ENCODE assay signal across 9 cellular contexts in the genomic region with DNA sequence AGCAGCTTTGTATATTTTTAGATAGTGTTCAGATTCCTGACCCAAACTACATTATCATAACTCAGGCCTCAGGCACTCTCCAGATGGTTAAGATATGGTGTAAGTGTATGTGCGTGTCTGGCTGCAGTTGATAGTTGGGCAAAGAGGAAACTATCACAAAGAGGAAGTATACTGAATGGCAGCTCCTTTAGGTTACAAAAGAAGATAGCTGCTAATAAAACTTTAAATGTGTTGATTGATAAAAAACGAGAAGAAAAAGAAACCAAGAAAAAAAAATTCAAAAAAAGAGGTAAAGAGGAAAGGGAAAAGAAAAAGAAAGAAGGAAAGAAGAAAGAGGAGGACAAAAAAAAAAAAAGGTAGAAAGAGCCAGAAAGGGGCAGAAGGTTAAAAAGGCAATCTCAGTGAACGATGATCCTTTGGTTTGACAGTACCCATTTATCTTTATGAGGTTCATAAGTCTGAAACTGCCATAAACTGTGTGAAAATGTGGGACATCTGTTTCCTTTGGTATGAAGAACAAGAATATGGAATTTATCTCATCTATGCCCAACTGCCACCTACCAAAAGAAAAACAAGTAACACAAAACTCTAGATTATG. TPM values are rescaled to one million over a fixed set of nuclear protein-coding genes. Genes with fewer than 3 reads are reported as not detected.
DNase-seq lines count a peak whose midpoint lies in the region; ATAC-seq and TF ChIP-seq lines count a peak whose summit lies in the region.
"Had no signal": no experiment of that assay in that cellular context is flagged by ENCODE, and none has a peak within 500 bp of the region (broad histone marks: within the 10 kb centered on the region; RNA-seq: fewer than 3 reads in every experiment).

No MANE protein-coding gene starts in this region.

- H4K20me1 ChIP-seq in fibroblast of lung (ENCODE audit: control insufficient read depth, extremely low read depth, insufficient read depth, low read length), result no peaks in the 10 kb centered on the region
- H4K20me1 ChIP-seq in MM.1S (ENCODE audit: insufficient read depth, low read length), result no peaks in the 10 kb centered on the region

- peaks cover 40% of the 10 kb centered on the region for H3K79me2 ChIP-seq in fibroblast of lung (ENCODE audit: control insufficient read depth, insufficient read depth, low read length)
- no peaks in the 10 kb centered on the region for H3K79me2 ChIP-seq in MM.1S (ENCODE audit: low read length)

- no peaks in the 10 kb centered on the region for H3K9me2 ChIP-seq in MM.1S (replicated peaks; ENCODE audit: insufficient read depth, low read length)

- no peak overlapping the region for H2AFZ ChIP-seq in fibroblast of lung (ENCODE audit: low read length)
- no peak overlapping the region for H2AFZ ChIP-seq in MM.1S (ENCODE audit: low read length)

- H3K9ac ChIP-seq in fibroblast of lung (ENCODE audit: insufficient read depth, low read length), result no peak overlapping the region
- H3K9ac ChIP-seq in MM.1S (ENCODE audit: low read length), result no peak overlapping the region

- H3K4me3 ChIP-seq in fibroblast of lung (replicated peaks in 1 of 4; ENCODE audit: control extremely low read depth in 1 of 4, insufficient read depth in 1 of 4, low read depth in 3 of 4, low read length in 4 of 4) (no peak overlapping the region), MM.1S (ENCODE audit: low read length) (no peak overlapping the region)

- H3K36me3 ChIP-seq in fibroblast of lung (ENCODE audit: control insufficient read depth, insufficient read depth, low read length) (no peaks in the 10 kb centered on the region), MM.1S (replicated peaks; ENCODE audit: insufficient read depth, low read length) (no peaks in the 10 kb centered on the region)

- DNase-seq in CMK (ENCODE audit: low read depth) (peak; percentile 65), MV-4-11 (lab: John Stamatoyannopoulos, UW) (peak; percentile 95), fibroblast of lung (ENCODE audit: low read depth in 2 of 2) (peak; percentile 76 to 86), MM.1S (no peak), inferior parietal cortex (ENCODE audit: extremely low spot score) (no peak)
- no peak for DNase-seq in effector CD4-positive, alpha-beta T cell

- TF ChIP-seq CTCF in fibroblast of lung (conservative IDR thresholded peaks at IDR 0.05 in 1 of 2, IDR thresholded peaks at IDR 0.05 in 1 of 2; ENCODE audit: low read depth in 1 of 2, low read length in 2 of 2) (no peak), MM.1S (IDR thresholded peaks at IDR 0.05; ENCODE audit: low read length) (no peak)

- H3K27ac ChIP-seq in fibroblast of lung (ENCODE audit: insufficient read depth, low read length) (peak overlapping the region; percentile 24), MM.1S (ENCODE audit: low read length) (no peak overlapping the region)

- H3K4me2 ChIP-seq in fibroblast of lung (ENCODE audit: extremely low read depth, insufficient read depth, low read length), result peak overlapping the region; percentile 40
- H3K4me2 ChIP-seq in MM.1S (ENCODE audit: low read depth, low read length), result no peak overlapping the region

- H3K9me3 ChIP-seq in fibroblast of lung (ENCODE audit: control insufficient read depth, insufficient read depth, low read depth, low read length) (no peaks in the 10 kb centered on the region), MM.1S (replicated peaks; ENCODE audit: insufficient read depth, low read length) (no peaks in the 10 kb centered on the region)

- ATAC-seq in GM21529 (IDR thresholded peaks at IDR 0.05; ENCODE audit: unreplicated experiment) (peak; percentile 72), HG02763 (IDR thresholded peaks at IDR 0.05; ENCODE audit: unreplicated experiment) (no peak)
- ATAC-seq: HCT116 had no signal

- no peaks in the 10 kb centered on the region for H3F3A ChIP-seq in MM.1S (ENCODE audit: insufficient read depth, low read length)

- no peaks in the 10 kb centered on the region for H3K27me3 ChIP-seq in fibroblast of lung (ENCODE audit: control insufficient read depth, insufficient read depth, low read length)
- H3K27me3 ChIP-seq in MM.1S (replicated peaks; ENCODE audit: insufficient read depth, low read length), result no peaks in the 10 kb centered on the region

- H3K4me1 ChIP-seq in fibroblast of lung (ENCODE audit: control insufficient read depth, extremely low read depth, insufficient read depth, low read length), result peaks cover 22% of the 10 kb centered on the region
- H3K4me1 ChIP-seq in MM.1S (ENCODE audit: low read length), result no peaks in the 10 kb centered on the region

RNA-seq across cellular contexts. Expression of gene TAOK3, which starts 42.2 kb away (rescaled TPM):
- 41.6 and 64.7 TPM in 2 replicates for total RNA-seq in fibroblast of lung
- 76.1 and 97.4 TPM in 2 replicates for polyA plus RNA-seq in fibroblast of lung
- polyA plus RNA-seq in fibroblast of lung (2012), result 40.6 and 49.3 TPM in 2 replicates
- polyA minus RNA-seq in fibroblast of lung (ENCODE audit: low replicate concordance), result 118 and 162 TPM in 2 replicates

RNA-seq across cellular contexts. Expression of gene SUDS3, which starts 45.8 kb away (rescaled TPM):
- 31.4 and 34.2 TPM in 2 replicates for total RNA-seq in fibroblast of lung
- 17.8 and 20.3 TPM in 2 replicates for polyA plus RNA-seq in fibroblast of lung
- polyA plus RNA-seq in fibroblast of lung (2012), result 10.7 and 12.9 TPM in 2 replicates
- 10.6 and 14.5 TPM in 2 replicates for polyA minus RNA-seq in fibroblast of lung (ENCODE audit: low replicate concordance)

Comparison
In these comparisons a context has a peak if more than half of its experiments do, and no peak if none do; other contexts are left out.
1. DNase-seq: peak in CMK (single experiment), MV-4-11 (single experiment) and fibroblast of lung (2 of 2); none in MM.1S (single experiment), effector CD4-positive, alpha-beta T cell (single experiment) and inferior parietal cortex (single experiment).